In genomic region chr6:69383627-69384026, GRCh38 we compare ENCODE assay signal across 1 cellular context.
A peak's percentile ranks its signal among the peaks of the same experiment; 100 is the strongest.
TF ChIP-seq lines count a peak whose summit lies in the region.

No MANE protein-coding gene starts in this region.

TF ChIP-seq in H1, 55 proteins besides CTCF, POLR2A, EP300 and RAD21:
- TF ChIP-seq SRF (IDR thresholded peaks at IDR 0.05; ENCODE audit: low read depth, low read length) (peak; percentile 85), SP1 (IDR thresholded peaks at IDR 0.05; ENCODE audit: low read depth, low read length) (no peak), KDM5A (IDR thresholded peaks at IDR 0.05; ENCODE audit: low read length) (no peak)
